ENCODE assay signal across 1 cellular context in genomic region chr3:182484184-182484583, GRCh38.
TF ChIP-seq lines count a peak whose summit lies in the region.

No MANE protein-coding gene starts in this region.

TF ChIP-seq in GM23338, 12 proteins besides CTCF, POLR2A, EP300 and RAD21:
- TF ChIP-seq REST (IDR thresholded peaks at IDR 0.05; ENCODE audit: unreplicated experiment) (no peak), ZNF114 (CRISPR knock-in tag; IDR thresholded peaks at IDR 0.05) (no peak), CREB1 (CRISPR knock-in tag; IDR thresholded peaks at IDR 0.05; ENCODE audit: low read depth) (no peak), ZNF331 (CRISPR knock-in tag; IDR thresholded peaks at IDR 0.05; ENCODE audit: low read depth) (no peak), EZH2phosphoT487 (IDR thresholded peaks at IDR 0.05; ENCODE audit: unreplicated experiment) (no peak), POLR2AphosphoS5 (IDR thresholded peaks at IDR 0.05; ENCODE audit: low read depth) (no peak), NANOG (IDR thresholded peaks at IDR 0.05; ENCODE audit: borderline replicate concordance) (no peak)
- TF ChIP-seq, protein P1, sequence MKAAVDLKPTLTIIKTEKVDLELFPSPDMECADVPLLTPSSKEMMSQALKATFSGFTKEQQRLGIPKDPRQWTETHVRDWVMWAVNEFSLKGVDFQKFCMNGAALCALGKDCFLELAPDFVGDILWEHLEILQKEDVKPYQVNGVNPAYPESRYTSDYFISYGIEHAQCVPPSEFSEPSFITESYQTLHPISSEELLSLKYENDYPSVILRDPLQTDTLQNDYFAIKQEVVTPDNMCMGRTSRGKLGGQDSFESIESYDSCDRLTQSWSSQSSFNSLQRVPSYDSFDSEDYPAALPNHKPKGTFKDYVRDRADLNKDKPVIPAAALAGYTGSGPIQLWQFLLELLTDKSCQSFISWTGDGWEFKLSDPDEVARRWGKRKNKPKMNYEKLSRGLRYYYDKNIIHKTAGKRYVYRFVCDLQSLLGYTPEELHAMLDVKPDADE (IDR thresholded peaks at IDR 0.05), result no peak
TF ChIP-seq in GM23338: peak in this region for 0.
